Comparison of ENCODE assay signal across 8 cellular contexts in the genomic region with DNA sequence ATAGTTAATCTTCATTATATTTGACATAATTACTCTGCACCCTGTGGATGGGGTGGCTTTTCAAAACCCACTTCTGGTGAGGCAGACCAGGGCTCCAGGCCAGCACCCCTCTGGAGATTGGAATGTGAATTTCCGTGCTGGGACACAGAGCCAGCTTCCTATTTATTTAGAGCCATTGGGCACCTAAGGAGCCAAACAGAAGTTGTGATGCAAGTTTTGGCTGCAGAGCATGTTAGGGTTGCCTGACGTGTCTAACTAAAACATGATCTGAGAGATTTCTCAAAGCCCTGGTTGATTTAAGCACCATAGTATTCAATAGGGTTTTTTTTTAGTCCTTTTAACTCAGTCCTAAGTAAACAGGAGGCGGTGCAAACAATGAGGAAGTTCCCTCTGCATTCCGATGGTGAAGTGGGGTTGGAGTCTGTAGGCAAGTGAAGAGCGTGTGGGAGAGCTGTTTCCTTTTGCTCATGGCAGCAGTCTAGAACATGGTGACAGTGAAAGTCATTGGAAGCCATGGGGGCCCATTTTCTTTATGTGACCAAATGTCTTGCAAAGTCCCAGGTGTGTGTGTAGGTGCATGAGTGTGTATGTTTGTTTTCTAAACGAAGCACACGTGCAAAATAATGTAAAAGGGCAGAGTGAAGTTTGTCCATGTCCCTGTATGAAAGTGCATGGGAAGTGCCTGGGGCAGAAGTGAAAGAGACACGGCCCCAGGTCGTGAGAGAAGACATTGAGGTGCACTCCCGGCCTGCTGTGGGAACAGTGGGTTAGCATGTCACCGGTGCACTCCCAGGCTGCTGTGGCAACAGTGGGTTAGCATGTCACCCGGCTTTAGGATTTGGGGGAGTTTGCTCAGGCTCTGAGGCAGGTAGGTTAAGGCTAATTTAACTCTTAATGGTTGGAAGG.
DNase-seq lines count a peak whose midpoint lies in the region; ATAC-seq, FAIRE-seq and TF ChIP-seq lines count a peak whose summit lies in the region.

No MANE protein-coding gene starts in this region.

- no peaks in the 10 kb centered on the region for H3K9me3 Mint-ChIP-seq in activated T-cell treated with anti-CD3 and anti-CD28 coated beads, Interleukin-2, amount 50 U/mL, for 4 hours

- H3K4me1 Mint-ChIP-seq in activated T-cell treated with anti-CD3 and anti-CD28 coated beads, Interleukin-2, amount 50 U/mL, for 4 hours (ENCODE audit: low read depth), result peaks cover 86% of the 10 kb centered on the region

- H3K36me3 ChIP-seq in psoas muscle (ENCODE audit: insufficient read depth in 1 of 2, low read depth in 1 of 2), result no peaks in the 10 kb centered on the region

- DNase-seq in AG08396 (ENCODE audit: low spot score) (peak; percentile 29), GM19239 (ENCODE audit: insufficient read length, low spot score) (peak; percentile 14), KG1 (lab: John Stamatoyannopoulos, UW) (peak; percentile 6), foreskin melanocyte (peak; percentile 90), psoas muscle (peak in 1 of 2 donors; percentile 40), COR-L47 (lab: John Stamatoyannopoulos, UW) (no peak)
- DNase-seq in activated T-cell treated with anti-CD3 and anti-CD28 coated beads, Interleukin-2, amount 50 U/mL, for 4 hours, result no peak

- no peaks in the 10 kb centered on the region for H3K9me3 ChIP-seq in psoas muscle

- intact Hi-C loops in psoas muscle (cut with DNase I), result no loop called here

- FAIRE-seq in GM19239 (lab: Jason Lieb, UNC), result no peak

- no peak overlapping the region for H3K4me3 ChIP-seq in psoas muscle

- 31 to 37% (median 34%) methylated on average over 12 of the region's 12 CpGs for WGBS in psoas muscle, 3 donors

- H3K4me1 ChIP-seq in psoas muscle, result peaks cover 25% of the 10 kb centered on the region

- ATAC-seq in activated T-cell treated with anti-CD3 and anti-CD28 coated beads, Interleukin-2, amount 50 U/mL, for 4 hours, result peak; percentile 56 to 63
- ATAC-seq in psoas muscle (peak; percentile 59 to 90 (median 69)), GM21737 (IDR thresholded peaks at IDR 0.05; ENCODE audit: unreplicated experiment) (no peak)

- TF ChIP-seq CTCF in psoas muscle (IDR thresholded peaks at IDR 0.05), result no peak

- H3K27me3 ChIP-seq in psoas muscle (ENCODE audit: insufficient read depth in 3 of 3, low read length in 2 of 3), result no peaks in the 10 kb centered on the region

- H3K4me3 Mint-ChIP-seq in activated T-cell treated with anti-CD3 and anti-CD28 coated beads, Interleukin-2, amount 50 U/mL, for 4 hours, result peak overlapping the region; percentile 80

- no peaks in the 10 kb centered on the region for H3K27me3 Mint-ChIP-seq in activated T-cell treated with anti-CD3 and anti-CD28 coated beads, Interleukin-2, amount 50 U/mL, for 4 hours (ENCODE audit: low read depth)

- peak overlapping the region; percentile 54 for H3K27ac ChIP-seq in psoas muscle

- peaks cover 26% of the 10 kb centered on the region for H3K36me3 Mint-ChIP-seq in activated T-cell treated with anti-CD3 and anti-CD28 coated beads, Interleukin-2, amount 50 U/mL, for 4 hours (ENCODE audit: insufficient read depth)

Comparison
In these comparisons a context has a peak if more than half of its experiments do, and no peak if none do; other contexts are left out.
1. DNase-seq: peak in AG08396 (single experiment), GM19239 (single experiment), KG1 (single experiment) and foreskin melanocyte (single experiment); none in activated T-cell treated with anti-CD3 and anti-CD28 coated beads, Interleukin-2, amount 50 U/mL, for 4 hours (single experiment) and COR-L47 (single experiment).